29 cellular contexts compared by ENCODE assay signal in genomic region chr1:226751214-226751613, GRCh38.
"Had no signal": no experiment of that assay in that cellular context is flagged by ENCODE, and none has a peak within 500 bp of the region (broad histone marks: within the 10 kb centered on the region; RNA-seq: fewer than 3 reads in every experiment).

No MANE protein-coding gene starts in this region.

- H3K4me1 ChIP-seq: adrenal gland had no signal

- H3K36me3 ChIP-seq: adrenal gland, cardiac muscle cell had no signal

- H3K27ac ChIP-seq: adrenal gland, cardiac muscle cell, VCaP had no signal

- DNase-seq: activated B cell treated with CpG ODN at 0.5 μM for 24 hours; activated CD4-positive, alpha-beta memory T cell treated with anti-CD3 and anti-CD28 coated beads for 36 hours; activated CD4-positive, alpha-beta T cell treated with anti-CD3 and anti-CD28 coated beads for 4 hours; activated CD4-positive, alpha-beta T cell treated with anti-CD3 and anti-CD28 coated beads, Interleukin-2, amount 10 ng/mL, durations not matched to agents 24 days and 14 days; activated CD4-positive, alpha-beta T cell treated with anti-CD3 and anti-CD28 coated beads, Interleukin-2, amount 50 U/mL, for 1 hour; activated CD4-positive, alpha-beta T cell treated with anti-CD3 and anti-CD28 coated beads, Interleukin-2, amount 50 U/mL, for 4 hours; activated CD4-positive, CD25-positive, alpha-beta regulatory T cell treated with anti-CD3 and anti-CD28 coated beads, Interleukin-2, amount 50 U/mL, for 72 hours; activated CD8-positive, alpha-beta memory T cell treated with anti-CD3 and anti-CD28 coated beads, Interleukin-2, amount 50 U/mL, for 4 hours; activated CD8-positive, alpha-beta T cell treated with anti-CD3 and anti-CD28 coated beads for 36 hours; activated effector memory CD4-positive, alpha-beta T cell treated with anti-CD3 and anti-CD28 coated beads, Interleukin-2, amount 50 U/mL, for 16 hours; activated gamma-delta T cell treated with Interleukin-2 at 50 U/mL for 16 hours; activated naive CD4-positive, alpha-beta T cell; activated naive CD4-positive, alpha-beta T cell treated with anti-CD3 and anti-CD28 coated beads for 36 hours; activated naive CD4-positive, alpha-beta T cell treated with anti-CD3 and anti-CD28 coated beads, Interleukin-2, amount 50 U/mL, for 16 hours; activated naive CD8-positive, alpha-beta T cell treated with anti-CD3 and anti-CD28 coated beads for 36 hours; activated T-cell treated with anti-CD3 and anti-CD28 coated beads for 4 hours; activated T-cell treated with anti-CD3 and anti-CD28 coated beads, Interleukin-2, amount 50 U/mL, for 1 hour; activated T-cell treated with anti-CD3 and anti-CD28 coated beads, Interleukin-2, amount 50 U/mL, for 4 hours; activated T-cell treated with anti-CD3 and anti-CD28 coated beads, Interleukin-2, amount 50 U/mL, for 72 hours; adrenal gland; amniotic stem cell; aorta; central memory CD4-positive, alpha-beta T cell; T-helper 2 cell; T-helper 9 cell had no signal

- H3K9me3 ChIP-seq: adrenal gland had no signal

- H3K4me3 ChIP-seq: adrenal gland, cardiac muscle cell had no signal

- ATAC-seq: activated CD8-positive, alpha-beta T cell treated with anti-CD3 and anti-CD28 coated beads for 36 hours; activated naive CD4-positive, alpha-beta T cell treated with anti-CD3 and anti-CD28 coated beads, Interleukin-2, amount 50 U/mL, for 72 hours; activated T-cell treated with anti-CD3 and anti-CD28 coated beads, Interleukin-2, amount 50 U/mL, for 4 hours; activated T-cell treated with anti-CD3 and anti-CD28 coated beads, Interleukin-2, amount 50 U/mL, for 72 hours; activated T-helper 17 cell treated with anti-CD3 and anti-CD28 coated beads, Interleukin-2, amount 50 U/mL, for 72 hours had no signal
